Comparison of ENCODE assay signal across 1 cellular context in the genomic region with DNA sequence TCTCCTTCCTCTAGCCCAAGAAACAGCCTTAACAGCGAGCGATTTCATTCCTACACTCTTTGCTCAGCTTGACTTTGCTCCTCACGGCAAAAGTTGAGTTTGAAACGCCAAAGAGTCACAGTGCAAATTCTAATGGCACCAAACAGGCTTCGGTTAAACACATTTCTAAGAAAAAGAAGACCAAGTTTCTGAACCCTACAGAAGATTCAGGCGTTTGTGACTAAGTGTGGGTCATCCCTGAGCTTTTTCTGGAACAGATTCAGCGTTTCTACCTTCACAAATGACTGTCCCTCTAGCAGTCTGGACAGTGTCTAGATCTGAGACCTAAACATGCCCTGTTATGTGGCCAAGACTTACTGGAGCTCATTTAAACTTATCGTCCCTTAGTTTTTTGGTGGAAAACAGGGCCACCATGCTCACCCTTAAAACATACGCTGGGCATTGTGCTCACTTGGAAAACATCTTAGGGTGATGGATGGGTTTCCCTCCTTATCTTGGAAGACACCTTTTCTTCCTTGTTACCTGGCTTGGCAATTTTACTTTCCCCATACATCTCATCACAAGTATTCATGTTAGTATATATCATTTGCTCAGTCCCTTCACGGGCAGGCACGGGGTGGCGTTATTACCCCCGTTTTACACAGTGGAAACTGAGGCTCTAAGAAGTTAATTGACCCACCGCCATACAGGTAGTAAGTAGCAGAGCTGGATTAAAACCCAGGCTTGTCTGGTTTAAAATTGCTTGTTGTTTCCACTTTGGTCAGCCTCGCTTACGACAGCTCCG.
TF ChIP-seq lines count a peak whose summit lies in the region.

No MANE protein-coding gene starts in this region.

TF ChIP-seq in H1, 55 proteins besides CTCF, POLR2A, EP300 and RAD21:
- TF ChIP-seq TAF7 (optimal IDR thresholded peaks at IDR 0.05; ENCODE audit: borderline replicate concordance, low read depth, low read length) (no peak), MAFK (IDR thresholded peaks at IDR 0.05; ENCODE audit: low read depth, low read length) (no peak), SUZ12 (IDR thresholded peaks at IDR 0.05; ENCODE audit: low read length) (no peak), POLR2AphosphoS5 (IDR thresholded peaks at IDR 0.05; ENCODE audit: low read depth, low read length) (no peak), HDAC6 (IDR thresholded peaks at IDR 0.05; ENCODE audit: low read depth, low read length) (no peak), PHF8 (conservative IDR thresholded peaks at IDR 0.05; ENCODE audit: low read depth, low read length) (no peak), JUN (IDR thresholded peaks at IDR 0.05; ENCODE audit: low read depth, low read length) (no peak), ZNF274 (IDR thresholded peaks at IDR 0.05; ENCODE audit: borderline replicate concordance, extremely low read depth, low read length) (no peak)
- TF ChIP-seq, protein P1, sequence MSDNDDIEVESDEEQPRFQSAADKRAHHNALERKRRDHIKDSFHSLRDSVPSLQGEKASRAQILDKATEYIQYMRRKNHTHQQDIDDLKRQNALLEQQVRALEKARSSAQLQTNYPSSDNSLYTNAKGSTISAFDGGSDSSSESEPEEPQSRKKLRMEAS (IDR thresholded peaks at IDR 0.05), result no peak
